8 cellular contexts compared by ENCODE assay signal in the genomic region with DNA sequence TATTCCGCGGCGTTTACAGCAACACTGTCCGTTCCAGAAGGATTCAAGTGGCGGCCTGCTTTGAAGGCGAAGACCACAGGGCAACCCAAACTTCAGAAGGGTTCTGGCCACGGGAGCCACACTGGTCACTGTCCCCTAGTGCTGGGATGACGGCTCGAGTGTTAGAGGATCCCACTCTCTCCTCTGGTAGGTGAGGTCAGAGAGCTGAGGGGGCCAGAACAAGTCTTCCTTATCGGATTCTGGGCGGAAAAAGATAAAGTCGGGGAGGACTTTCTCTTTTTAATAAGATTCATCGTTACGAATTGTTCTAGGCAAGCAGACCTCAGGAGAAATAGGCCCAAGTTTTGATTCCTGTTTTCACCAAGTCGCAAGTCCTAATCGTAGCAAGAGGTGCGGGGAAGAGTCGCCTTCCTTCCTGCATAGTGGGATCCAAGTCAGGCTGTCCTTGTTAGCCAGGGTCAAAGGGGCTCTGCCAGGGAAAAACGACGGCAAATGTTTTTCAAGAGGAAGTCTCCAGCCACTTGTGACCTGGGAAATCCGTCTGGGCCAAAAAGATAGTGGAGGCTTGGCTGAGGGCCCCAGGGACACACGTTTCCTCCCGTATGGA. TPM values are rescaled to one million over a fixed set of nuclear protein-coding genes. Genes with fewer than 3 reads are reported as not detected.
DNase-seq lines count a peak whose midpoint lies in the region; ATAC-seq and TF ChIP-seq lines count a peak whose summit lies in the region.

No MANE protein-coding gene starts in this region.

- H3K27me3 ChIP-seq in cardiac muscle cell = no peaks in the 10 kb centered on the region

- no peak for ATAC-seq in activated T-cell treated with anti-CD3 and anti-CD28 coated beads, Interleukin-2, amount 50 U/mL, for 72 hours (replicated peaks in 1 of 2)
- ATAC-seq in GM21526 (IDR thresholded peaks at IDR 0.05; ENCODE audit: low FRiP score, unreplicated experiment) = no peak
- ATAC-seq in HG03565 (IDR thresholded peaks at IDR 0.05; ENCODE audit: unreplicated experiment) = no peak

- peaks cover 43% of the 10 kb centered on the region for H3K4me1 Mint-ChIP-seq in activated T-cell treated with anti-CD3 and anti-CD28 coated beads, Interleukin-2, amount 50 U/mL, for 72 hours (ENCODE audit: low read depth)
- peaks cover 16% of the 10 kb centered on the region for H3K4me1 Mint-ChIP-seq in progenitor cell of endocrine pancreas (ENCODE audit: low read depth)

- no peaks in the 10 kb centered on the region for H3K36me3 ChIP-seq in cardiac muscle cell

- peak overlapping the region; percentile 80 for H3K27ac Mint-ChIP-seq in activated T-cell treated with anti-CD3 and anti-CD28 coated beads, Interleukin-2, amount 50 U/mL, for 72 hours
- peak overlapping the region; percentile 99 for H3K27ac Mint-ChIP-seq in progenitor cell of endocrine pancreas

- DNase-seq in DMS53 treated with DMSO at 0.1 percent for 48 hours (lab: John Stamatoyannopoulos, UW; ENCODE audit: unreplicated experiment) (peak; percentile 76), HUDEP-2 (lab: John Stamatoyannopoulos, UW; ENCODE audit: unreplicated experiment in 76 of 76) (peak in 43 of 76 experiments; percentile 3 to 88 (median 40)), cardiac muscle cell (ENCODE audit: low read depth in 1 of 2, low spot score in 1 of 2) (peak in 1 of 2 donors; percentile 43), progenitor cell of endocrine pancreas (ENCODE audit: low spot score, unreplicated experiment) (no peak), glomerular visceral epithelial cell (ENCODE audit: extremely low spot score) (no peak)
- peak; percentile 34 to 37 for DNase-seq in activated T-cell treated with anti-CD3 and anti-CD28 coated beads, Interleukin-2, amount 50 U/mL, for 72 hours

- H3K4me3 Mint-ChIP-seq in activated T-cell treated with anti-CD3 and anti-CD28 coated beads, Interleukin-2, amount 50 U/mL, for 72 hours = peak overlapping the region; percentile 87 to 92
- peak overlapping the region; percentile 97 for H3K4me3 Mint-ChIP-seq in progenitor cell of endocrine pancreas (ENCODE audit: low read depth)

- no peaks in the 10 kb centered on the region for H3K27me3 Mint-ChIP-seq in activated T-cell treated with anti-CD3 and anti-CD28 coated beads, Interleukin-2, amount 50 U/mL, for 72 hours (ENCODE audit: low read depth)
- H3K27me3 Mint-ChIP-seq in progenitor cell of endocrine pancreas = no peaks in the 10 kb centered on the region

- peak overlapping the region; percentile 100 for H3K27ac ChIP-seq in cardiac muscle cell

- H3K9me3 Mint-ChIP-seq in activated T-cell treated with anti-CD3 and anti-CD28 coated beads, Interleukin-2, amount 50 U/mL, for 72 hours = peaks cover 4 to 5% of the 10 kb centered on the region in 2 donors
- H3K9me3 Mint-ChIP-seq in progenitor cell of endocrine pancreas (ENCODE audit: low read depth) = peaks cover 7% of the 10 kb centered on the region

- H3K36me3 Mint-ChIP-seq in activated T-cell treated with anti-CD3 and anti-CD28 coated beads, Interleukin-2, amount 50 U/mL, for 72 hours (ENCODE audit: insufficient read depth in 2 of 2) = peaks cover 14 to 25% of the 10 kb centered on the region in 2 donors
- peaks cover 10% of the 10 kb centered on the region for H3K36me3 Mint-ChIP-seq in progenitor cell of endocrine pancreas (ENCODE audit: insufficient read depth)

- peak overlapping the region; percentile 6 for H3K4me3 ChIP-seq in cardiac muscle cell

- H3K9me3 ChIP-seq in cardiac muscle cell (ENCODE audit: low read depth) = no peaks in the 10 kb centered on the region

- H3K4me1 ChIP-seq in cardiac muscle cell (ENCODE audit: low read depth) = peaks cover 6% of the 10 kb centered on the region

- TF ChIP-seq CTCF in cardiac muscle cell (IDR thresholded peaks at IDR 0.05; ENCODE audit: low read depth, low read length) (no peak), progenitor cell of endocrine pancreas (IDR thresholded peaks at IDR 0.05; ENCODE audit: unreplicated experiment) (no peak)

RNA-seq across cellular contexts. Expression of gene MYL12A, which starts 0.9 kb away (rescaled TPM):
- total RNA-seq in activated T-cell treated with anti-CD3 and anti-CD28 coated beads, Interleukin-2, amount 50 U/mL, for 72 hours = 100 to 1,000 TPM; 425 to 483 TPM
- total RNA-seq in cardiac muscle cell (152 and 195 TPM in 2 replicates), progenitor cell of endocrine pancreas (236 and 256 TPM in 2 replicates)
- polyA plus RNA-seq in cardiac muscle cell = 321 and 420 TPM in 2 replicates

RNA-seq across cellular contexts. Expression of gene MYL12B, which starts 15.2 kb away (rescaled TPM):
- total RNA-seq in activated T-cell treated with anti-CD3 and anti-CD28 coated beads, Interleukin-2, amount 50 U/mL, for 72 hours = 100 to 1,000 TPM; 235 to 276 TPM
- 74.8 and 137 TPM in 2 replicates for total RNA-seq in cardiac muscle cell
- polyA plus RNA-seq in cardiac muscle cell = 211 and 299 TPM in 2 replicates
- 187 and 193 TPM in 2 replicates for total RNA-seq in progenitor cell of endocrine pancreas

RNA-seq across cellular contexts. Expression of gene MYOM1, which starts 27.0 kb away (rescaled TPM):
- 1 to 10 TPM in 1 of 2 donors, under 1 TPM in 1; 0.39 to 1.1 TPM for total RNA-seq in activated T-cell treated with anti-CD3 and anti-CD28 coated beads, Interleukin-2, amount 50 U/mL, for 72 hours
- 209 and 219 TPM in 2 replicates for total RNA-seq in cardiac muscle cell
- 182 and 194 TPM in 2 replicates for polyA plus RNA-seq in cardiac muscle cell
- total RNA-seq in progenitor cell of endocrine pancreas = 1.1 TPM in 2 replicates

Comparison
In these comparisons a context has a peak if more than half of its experiments do, and no peak if none do; other contexts are left out.
1. DNase-seq: peak in DMS53 treated with DMSO at 0.1 percent for 48 hours (single experiment), HUDEP-2 (43 of 76) and activated T-cell treated with anti-CD3 and anti-CD28 coated beads, Interleukin-2, amount 50 U/mL, for 72 hours (2 of 2); none in progenitor cell of endocrine pancreas (single experiment) and glomerular visceral epithelial cell (single experiment).
2. RNA of gene MYOM1, which starts 27.0 kb away (total RNA-seq): 209 to 219 TPM in cardiac muscle cell; 1.1 TPM in progenitor cell of endocrine pancreas and 0.39 to 1.1 TPM in activated T-cell treated with anti-CD3 and anti-CD28 coated beads, Interleukin-2, amount 50 U/mL, for 72 hours; every median in the first group is over 10 times any median in the second.